Comparison of ENCODE assay signal across 11 cellular contexts in genomic region chr13:112687836-112688559, GRCh38. TPM values are rescaled to one million over a fixed set of nuclear protein-coding genes. Genes with fewer than 3 reads are reported as not detected.
A peak's percentile ranks its signal among the peaks of the same experiment; 100 is the strongest.
DNase-seq lines count a peak whose midpoint lies in the region; ATAC-seq, FAIRE-seq and TF ChIP-seq lines count a peak whose summit lies in the region.
"Had no signal": no experiment of that assay in that cellular context is flagged by ENCODE, and none has a peak within 500 bp of the region (broad histone marks: within the 10 kb centered on the region; RNA-seq: fewer than 3 reads in every experiment).

No MANE protein-coding gene starts in this region.

- TF ChIP-seq CTCF in CD14-positive monocyte (IDR thresholded peaks at IDR 0.05) (no peak), GM23338 (conservative IDR thresholded peaks at IDR 0.05; ENCODE audit: low read depth in 2 of 2) (no peak), astrocyte (IDR thresholded peaks at IDR 0.05; ENCODE audit: insufficient read depth, low read depth, low read length) (no peak), natural killer cell (IDR thresholded peaks at IDR 0.05) (no peak), SK-N-SH (IDR thresholded peaks at IDR 0.05) (no peak)

- peaks cover 43% of the 10 kb centered on the region for H3K4me1 Mint-ChIP-seq in CD14-positive monocyte
- H3K4me1 Mint-ChIP-seq in GM23338: peaks cover 35% of the 10 kb centered on the region
- peaks cover 13% of the 10 kb centered on the region for H3K4me1 Mint-ChIP-seq in astrocyte (ENCODE audit: low read depth, unreplicated experiment)
- H3K4me1 Mint-ChIP-seq in natural killer cell: peaks cover 41 to 45% of the 10 kb centered on the region in 2 donors

- CTCF ChIA-PET in SK-N-SH (lab: Yijun Ruan, JAX): no interaction called here

- H3K9me3 ChIP-seq in astrocyte (ENCODE audit: insufficient read depth, low read depth, low read length): no peaks in the 10 kb centered on the region
- H3K9me3 ChIP-seq in SK-N-SH: no peaks in the 10 kb centered on the region

- H3F3A ChIP-seq in GM23338 (replicated peaks; ENCODE audit: low read depth): peaks cover 4% of the 10 kb centered on the region; the same call in 1 of the 2 replicates
- H3F3A ChIP-seq in SK-N-SH (replicated peaks; ENCODE audit: insufficient read depth): no peaks in the 10 kb centered on the region

- H3K27ac Mint-ChIP-seq in CD14-positive monocyte: peak overlapping the region; percentile 97 to 99 (median 98)
- no peak overlapping the region for H3K27ac Mint-ChIP-seq in GM23338
- no peak overlapping the region for H3K27ac Mint-ChIP-seq in astrocyte (ENCODE audit: unreplicated experiment)
- peak overlapping the region; percentile 88 to 89 for H3K27ac Mint-ChIP-seq in natural killer cell

- H3K27me3 Mint-ChIP-seq in CD14-positive monocyte (ENCODE audit: low read depth in 3 of 3) (peaks cover 0 to 6% (median 2%) of the 10 kb centered on the region in 3 donors), GM23338 (ENCODE audit: insufficient read depth, low read depth, poor library complexity) (peaks cover 23% of the 10 kb centered on the region), astrocyte (ENCODE audit: low read depth, unreplicated experiment) (peaks cover 9% of the 10 kb centered on the region), natural killer cell (ENCODE audit: low read depth in 2 of 2) (no peaks in the 10 kb centered on the region)

- 91% methylated on average over 9 of the region's 10 CpGs for WGBS in SK-N-SH (ENCODE audit: low lambda C conversion rate)

- peaks cover 24% of the 10 kb centered on the region for H3K79me2 ChIP-seq in GM23338 (replicated peaks; ENCODE audit: insufficient read depth)
- H3K79me2 ChIP-seq in astrocyte (ENCODE audit: insufficient read depth, low read length): peaks cover 6% of the 10 kb centered on the region
- H3K79me2 ChIP-seq in SK-N-SH (ENCODE audit: insufficient read depth): peaks cover 18% of the 10 kb centered on the region; the same call in 1 of the 2 replicates

- intact Hi-C loops in CD14-positive monocyte (cut with micrococcal nuclease) (loop anchor here in 1 of 2 donors (5.0 kb wide), 1 partner anchor 106 kb away; no protein-coding TSS in a partner anchor), natural killer cell (cut with micrococcal nuclease) (no loop called here)

- no peak for TF ChIP-seq RAD21 in SK-N-SH (IDR thresholded peaks at IDR 0.05; ENCODE audit: low read length)

- no peaks in the 10 kb centered on the region for H3K9me2 ChIP-seq in GM23338 (ENCODE audit: insufficient read depth)
- H3K9me2 ChIP-seq in SK-N-SH: no peaks in the 10 kb centered on the region

- H3K9me3 Mint-ChIP-seq in CD14-positive monocyte (peaks cover 0 to 2% (median 0%) of the 10 kb centered on the region in 7 donors), GM23338 (no peaks in the 10 kb centered on the region; the same call in 2 of the 3 replicates), astrocyte (ENCODE audit: unreplicated experiment) (no peaks in the 10 kb centered on the region), natural killer cell (no peaks in the 10 kb centered on the region)

- FAIRE-seq in astrocyte (lab: Jason Lieb, UNC): no peak

- TF ChIP-seq EP300 in SK-N-SH (IDR thresholded peaks at IDR 0.05; ENCODE audit: borderline replicate concordance in 1 of 2, low read depth in 1 of 2, low read length in 1 of 2): no peak

- no peaks in the 10 kb centered on the region for H3K36me3 ChIP-seq in GM23338 (ENCODE audit: insufficient read depth)
- no peaks in the 10 kb centered on the region for H3K36me3 ChIP-seq in astrocyte (ENCODE audit: insufficient read depth, low read length)
- no peaks in the 10 kb centered on the region for H3K36me3 ChIP-seq in SK-N-SH (replicated peaks in 1 of 2; ENCODE audit: control insufficient read depth in 1 of 2, insufficient read depth in 2 of 2, low read length in 1 of 2)

- no peak overlapping the region for H2AFZ ChIP-seq in GM23338
- H2AFZ ChIP-seq in astrocyte (ENCODE audit: low read depth, low read length): no peak overlapping the region
- no peak overlapping the region for H2AFZ ChIP-seq in SK-N-SH (ENCODE audit: low read depth)

- DNase-seq in CD14-positive monocyte (ENCODE audit: low spot score) (no peak), GM23338 (ENCODE audit: low spot score) (no peak), astrocyte (ENCODE audit: low read depth) (no peak), natural killer cell (no peak), NCI-H69 (lab: John Stamatoyannopoulos, UW) (no peak), hippocampal formation (lab: John Stamatoyannopoulos, UW) (no peak), SK-N-SH (no peak), NCI-H2196 treated with DMSO at 0.1 percent for 48 hours (lab: John Stamatoyannopoulos, UW; ENCODE audit: unreplicated experiment) (no peak)
- DNase-seq: HCEC 1CT, KBM-7, NCI-H2081 treated with DMSO at 0.1 percent for 48 hours had no signal

- H3K4me1 ChIP-seq in GM23338 (ENCODE audit: insufficient read depth) (peaks cover 28% of the 10 kb centered on the region), astrocyte (ENCODE audit: insufficient read depth, low read length) (peaks cover 6% of the 10 kb centered on the region), SK-N-SH (ENCODE audit: control insufficient read depth in 1 of 2, insufficient read depth in 2 of 2, low read depth in 1 of 2, low read length in 1 of 2) (peaks cover 0 to 24% of the 10 kb centered on the region in 2 experiments; a peak in 3 of 4 replicates)

- H3K36me3 Mint-ChIP-seq in CD14-positive monocyte: peaks cover 10 to 12% of the 10 kb centered on the region in 2 donors
- no peaks in the 10 kb centered on the region; the same call in 2 of the 3 replicates for H3K36me3 Mint-ChIP-seq in GM23338 (ENCODE audit: low read depth)
- no peaks in the 10 kb centered on the region for H3K36me3 Mint-ChIP-seq in astrocyte (ENCODE audit: low read depth, unreplicated experiment)
- no peaks in the 10 kb centered on the region for H3K36me3 Mint-ChIP-seq in natural killer cell

- H3K27me3 ChIP-seq in GM23338 (ENCODE audit: insufficient read depth) (peaks cover 12% of the 10 kb centered on the region), astrocyte (ENCODE audit: insufficient read depth, low read length) (peaks cover 16% of the 10 kb centered on the region), SK-N-SH (ENCODE audit: insufficient read depth) (no peaks in the 10 kb centered on the region)

- H3K27ac ChIP-seq in GM23338 (ENCODE audit: low read depth): no peak overlapping the region
- H3K27ac ChIP-seq in astrocyte (ENCODE audit: low read depth, low read length): no peak overlapping the region
- H3K27ac ChIP-seq in SK-N-SH (ENCODE audit: low read depth in 2 of 2, low read length in 1 of 2): no peak overlapping the region

- ATAC-seq in GM23338: no peak
- ATAC-seq in natural killer cell: no peak

- POLR2A ChIA-PET in SK-N-SH (lab: Yijun Ruan, JAX): no interaction called here

- H3K4me2 ChIP-seq in GM23338 (peak overlapping the region; percentile 85; the same call in 1 of the 2 replicates), astrocyte (ENCODE audit: low read length) (no peak overlapping the region), SK-N-SH (no peak overlapping the region)

- H4K20me1 ChIP-seq in GM23338 (replicated peaks; ENCODE audit: insufficient read depth): peaks cover 13% of the 10 kb centered on the region
- H4K20me1 ChIP-seq in astrocyte (ENCODE audit: insufficient read depth, low read length): peaks cover 13% of the 10 kb centered on the region
- no peaks in the 10 kb centered on the region for H4K20me1 ChIP-seq in SK-N-SH (ENCODE audit: insufficient read depth)

- no peak overlapping the region for H3K9ac ChIP-seq in astrocyte (ENCODE audit: low read length)
- no peak overlapping the region for H3K9ac ChIP-seq in SK-N-SH

- H3K4me3 Mint-ChIP-seq in CD14-positive monocyte: peak overlapping the region; percentile 89 to 98
- H3K4me3 Mint-ChIP-seq in GM23338: no peak overlapping the region
- peak overlapping the region; percentile 37 for H3K4me3 Mint-ChIP-seq in astrocyte (ENCODE audit: unreplicated experiment)
- H3K4me3 Mint-ChIP-seq in natural killer cell: peak overlapping the region; percentile 82

- H3K4me3 ChIP-seq in GM23338 (no peak overlapping the region; the same call in 1 of the 2 replicates), astrocyte (ENCODE audit: insufficient read depth, low read depth, low read length) (no peak overlapping the region), SK-N-SH (ENCODE audit: low read depth in 2 of 2, low read length in 1 of 2) (no peak overlapping the region)

TF ChIP-seq in GM23338, 12 proteins besides CTCF, POLR2A, EP300 and RAD21:
- TF ChIP-seq CREB1 (CRISPR knock-in tag; IDR thresholded peaks at IDR 0.05; ENCODE audit: low read depth) (no peak), EZH2 (IDR thresholded peaks at IDR 0.05; ENCODE audit: low read depth, unreplicated experiment) (no peak), STAT1 (IDR thresholded peaks at IDR 0.05; ENCODE audit: unreplicated experiment) (no peak), ZNF331 (CRISPR knock-in tag; IDR thresholded peaks at IDR 0.05; ENCODE audit: low read depth) (no peak), JUNB (IDR thresholded peaks at IDR 0.05; ENCODE audit: unreplicated experiment) (no peak), NANOG (IDR thresholded peaks at IDR 0.05; ENCODE audit: borderline replicate concordance) (no peak)

TF ChIP-seq in SK-N-SH, 30 proteins besides CTCF, POLR2A, EP300 and RAD21 (continues in another document):
- no peak for TF ChIP-seq POLR2AphosphoS5 (IDR thresholded peaks at IDR 0.05; ENCODE audit: low read depth, low read length)
- no peak for TF ChIP-seq MXI1 (IDR thresholded peaks at IDR 0.05; ENCODE audit: low read depth, low read length)
- TF ChIP-seq CHD2 (IDR thresholded peaks at IDR 0.05; ENCODE audit: low read length, partially characterized antibody): no peak
- no peak for TF ChIP-seq TAF1 (IDR thresholded peaks at IDR 0.05; ENCODE audit: borderline replicate concordance, low read depth, low read length)
- TF ChIP-seq ELF1 (IDR thresholded peaks at IDR 0.05): no peak
- TF ChIP-seq NRF1 (IDR thresholded peaks at IDR 0.05; ENCODE audit: low read depth, low read length): no peak
- no peak for TF ChIP-seq FOSL2 (IDR thresholded peaks at IDR 0.05; ENCODE audit: borderline replicate concordance, low read depth)
- TF ChIP-seq, protein P1, sequence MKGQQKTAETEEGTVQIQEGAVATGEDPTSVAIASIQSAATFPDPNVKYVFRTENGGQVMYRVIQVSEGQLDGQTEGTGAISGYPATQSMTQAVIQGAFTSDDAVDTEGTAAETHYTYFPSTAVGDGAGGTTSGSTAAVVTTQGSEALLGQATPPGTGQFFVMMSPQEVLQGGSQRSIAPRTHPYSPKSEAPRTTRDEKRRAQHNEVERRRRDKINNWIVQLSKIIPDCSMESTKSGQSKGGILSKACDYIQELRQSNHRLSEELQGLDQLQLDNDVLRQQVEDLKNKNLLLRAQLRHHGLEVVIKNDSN (IDR thresholded peaks at IDR 0.05; ENCODE audit: borderline replicate concordance, low read depth): no peak

RNA-seq across cellular contexts. Expression of gene ATP11A, which starts 1.8 kb away (rescaled TPM):
- polyA plus RNA-seq in CD14-positive monocyte (1 to 10 TPM; 7.2 to 7.6 TPM), GM23338 (2016; fragmentation: Nextera tagmentation; extraction: Ambion mirVana) (12.3 and 12.8 TPM in 2 replicates), SK-N-SH (2012; rRNA removed) (2.9 and 4.1 TPM in 2 replicates)
- total RNA-seq in GM23338 (2014; rRNA removed; shearing (Covaris generic)): 35.1 and 52.6 TPM in 2 replicates
- total RNA-seq in astrocyte (35.7 and 38.9 TPM in 2 replicates), natural killer cell (10 to 100 TPM; 47.1 to 68.6 (median 50.7) TPM)
- 3.0 and 3.8 TPM in 2 replicates for polyA plus RNA-seq in SK-N-SH (2012; cell fraction: cytosol; rRNA removed)
- 11.6 and 12.7 TPM in 2 replicates for polyA plus RNA-seq in SK-N-SH (2012; cell fraction: nucleus; rRNA removed)

Comparison
In these comparisons a context has a peak if more than half of its experiments do, and no peak if none do; other contexts are left out.
1. H3K27ac Mint-ChIP-seq: peak in CD14-positive monocyte (7 of 7) and natural killer cell (2 of 2); none in GM23338 (single experiment) and astrocyte (single experiment).